ENCODE assay signal across 26 cellular contexts in genomic region chr2:42364653-42365052, GRCh38. TPM values are rescaled to one million over a fixed set of nuclear protein-coding genes. Genes with fewer than 3 reads are reported as not detected.
DNase-seq lines count a peak whose midpoint lies in the region; ATAC-seq, FAIRE-seq and TF ChIP-seq lines count a peak whose summit lies in the region.
"Had no signal": no experiment of that assay in that cellular context is flagged by ENCODE, and none has a peak within 500 bp of the region (broad histone marks: within the 10 kb centered on the region; RNA-seq: fewer than 3 reads in every experiment).

No MANE protein-coding gene starts in this region.

- TF ChIP-seq RAD21 in A549 (conservative IDR thresholded peaks at IDR 0.05 in 1 of 2, IDR thresholded peaks at IDR 0.05 in 1 of 2): no peak

- H3K27me3 Mint-ChIP-seq in nephron (ENCODE audit: low read depth): peaks cover 7% of the 10 kb centered on the region
- peaks cover 2% of the 10 kb centered on the region for H3K27me3 Mint-ChIP-seq in progenitor cell of endocrine pancreas
- H3K27me3 Mint-ChIP-seq: CD4-positive, alpha-beta T cell had no signal

- H3K27ac ChIP-seq in A549 (no peak overlapping the region), caudate nucleus (ENCODE audit: low read depth, low read length) (peak overlapping the region; percentile 60), transverse colon (no peak overlapping the region)
- H3K27ac ChIP-seq: 22Rv1; BLaER1 treated with 17β-estradiol and CSF1 and Interleukin-3, amounts not matched to agents 10 nM and 100 nM; GM23248 had no signal

- H3K9me3 Mint-ChIP-seq in nephron (no peaks in the 10 kb centered on the region), progenitor cell of endocrine pancreas (ENCODE audit: low read depth) (no peaks in the 10 kb centered on the region)
- H3K9me3 Mint-ChIP-seq: CD4-positive, alpha-beta T cell had no signal

- H3K36me3 Mint-ChIP-seq in nephron (ENCODE audit: low read depth) (no peaks in the 10 kb centered on the region), progenitor cell of endocrine pancreas (ENCODE audit: insufficient read depth) (no peaks in the 10 kb centered on the region)
- H3K36me3 Mint-ChIP-seq: CD14-positive monocyte had no signal

- H3K4me3 Mint-ChIP-seq in nephron (no peak overlapping the region), progenitor cell of endocrine pancreas (ENCODE audit: low read depth) (no peak overlapping the region)
- H3K4me3 Mint-ChIP-seq: CD14-positive monocyte; CD4-positive, alpha-beta T cell had no signal

- intact Hi-C loops in transverse colon (cut with DNase I; ENCODE audit: low total_unique reads): no loop called here

- FAIRE-seq in A549 (lab: Jason Lieb, UNC): no peak
- FAIRE-seq: A204.1, GM12891, GM18507, H1 had no signal

- CTCF ChIA-PET in A549 (lab: Yijun Ruan, JAX): no interaction called here

- in situ Hi-C loops in transverse colon (cut with MboI; ENCODE audit: low pct_ligation_motif_present in 1 of 4, low pct_unique_long_range_greater_than_20kb in 1 of 4, low sequenced_read_pairs in 3 of 4): loop anchor here in 2 of 4 donors (25.0 kb wide), 2 partner anchors 277 to 502 kb away; no protein-coding TSS in a partner anchor

- no peak for DNase-seq in A549 (ENCODE audit: low read depth in 1 of 2, low spot score in 1 of 2)
- DNase-seq in caudate nucleus (lab: John Stamatoyannopoulos, UW): peak in 1 of 61 donors; percentile 19
- DNase-seq in progenitor cell of endocrine pancreas (ENCODE audit: low spot score, unreplicated experiment): no peak
- no peak for DNase-seq in transverse colon
- no peak for DNase-seq in OCI-M2 (lab: John Stamatoyannopoulos, UW; ENCODE audit: unreplicated experiment)
- DNase-seq: ACHN; AML-193; BE2C; Calu3; CD4-positive, alpha-beta T cell; COR-L47; DMS53; DMS79 treated with DMSO at 0.1 percent for 48 hours; GF-D8; GM23248; H7; HCEC 1CT had no signal

- TF ChIP-seq EP300 in A549 (IDR thresholded peaks at IDR 0.05): no peak
- TF ChIP-seq EP300 in transverse colon (IDR thresholded peaks at IDR 0.05; ENCODE audit: low read depth): no peak

- WGBS in A549 (ENCODE audit: missing lambda C conversion rate): 72% methylated on average over 3 of the region's 3 CpGs
- WGBS in transverse colon (ENCODE audit: low coverage in 1 of 2), 2 donors: 60% methylated on average over 3 of the region's 3 CpGs; no CpG with 5 or more reads in 1 of the 2 donors

- TF ChIP-seq POLR2A in A549 (IDR thresholded peaks at IDR 0.05; ENCODE audit: low read length): no peak
- no peak for TF ChIP-seq POLR2A in transverse colon (IDR thresholded peaks at IDR 0.05)

- H3K4me3 ChIP-seq in A549 (no peak overlapping the region), transverse colon (no peak overlapping the region)
- H3K4me3 ChIP-seq: BLaER1 treated with 17β-estradiol and CSF1 and Interleukin-3, amounts not matched to agents 10 nM and 100 nM; GM23248 had no signal

- no peaks in the 10 kb centered on the region for H3K36me3 ChIP-seq in transverse colon
- H3K36me3 ChIP-seq: BE2C; BLaER1 treated with 17β-estradiol and CSF1 and Interleukin-3, amounts not matched to agents 10 nM and 100 nM had no signal

- no peaks in the 10 kb centered on the region for H3K27me3 ChIP-seq in transverse colon
- H3K27me3 ChIP-seq: BE2C; BLaER1 treated with 17β-estradiol and CSF1 and Interleukin-3, amounts not matched to agents 10 nM and 100 nM had no signal

- H3K4me1 ChIP-seq in A549 (peaks cover 19% of the 10 kb centered on the region), transverse colon (peaks cover 6 to 48% (median 14%) of the 10 kb centered on the region in 4 donors)

- no peak for ATAC-seq in A549
- ATAC-seq in GM21390 (IDR thresholded peaks at IDR 0.05; ENCODE audit: unreplicated experiment): no peak

- H3K9me3 ChIP-seq in A549: no peaks in the 10 kb centered on the region
- no peaks in the 10 kb centered on the region for H3K9me3 ChIP-seq in transverse colon
- H3K9me3 ChIP-seq: BE2C; BLaER1 treated with 17β-estradiol and CSF1 and Interleukin-3, amounts not matched to agents 10 nM and 100 nM had no signal

- TF ChIP-seq CTCF in A549 (IDR thresholded peaks at IDR 0.05) (no peak), nephron (IDR thresholded peaks at IDR 0.05; ENCODE audit: unreplicated experiment in 3 of 3) (no peak), progenitor cell of endocrine pancreas (IDR thresholded peaks at IDR 0.05; ENCODE audit: unreplicated experiment) (no peak), transverse colon (IDR thresholded peaks at IDR 0.05) (no peak)

- H3K27ac Mint-ChIP-seq in nephron (peak overlapping the region in 2 of 3 experiments; percentile 37 to 39), progenitor cell of endocrine pancreas (peak overlapping the region; percentile 37)
- H3K27ac Mint-ChIP-seq: CD14-positive monocyte; CD4-positive, alpha-beta T cell had no signal

- H3K4me2 ChIP-seq in A549: no peak overlapping the region
- H3K4me2 ChIP-seq: BLaER1 treated with 17β-estradiol and CSF1 and Interleukin-3, amounts not matched to agents 10 nM and 100 nM had no signal

- H3K4me1 Mint-ChIP-seq in nephron: peaks cover 30% of the 10 kb centered on the region
- H3K4me1 Mint-ChIP-seq in progenitor cell of endocrine pancreas (ENCODE audit: low read depth): peaks cover 28% of the 10 kb centered on the region

- POLR2A ChIA-PET in A549 (lab: Yijun Ruan, JAX): no interaction called here

TF ChIP-seq in A549, 52 proteins besides CTCF, POLR2A, EP300 and RAD21:
- TF ChIP-seq, protein P1, sequence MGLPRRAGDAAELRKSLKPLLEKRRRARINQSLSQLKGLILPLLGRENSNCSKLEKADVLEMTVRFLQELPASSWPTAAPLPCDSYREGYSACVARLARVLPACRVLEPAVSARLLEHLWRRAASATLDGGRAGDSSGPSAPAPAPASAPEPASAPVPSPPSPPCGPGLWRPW (IDR thresholded peaks at IDR 0.05): no peak
- TF ChIP-seq SREBF2 (IDR thresholded peaks at IDR 0.05) (no peak), FOSL2 (IDR thresholded peaks at IDR 0.05) (no peak), FOSL2 (CRISPR knock-in tag; IDR thresholded peaks at IDR 0.05) (peak; percentile 57; the same call in 1 of the 2 replicates)

RNA-seq across cellular contexts. Expression of gene COX7A2L, which starts 3.6 kb away (rescaled TPM):
- polyA plus RNA-seq in A549 (2011; rRNA removed): 219 and 258 TPM in 2 replicates
- 80.0 and 83.8 TPM in 2 replicates for polyA plus RNA-seq in A549 (2012; cell fraction: cytosol; rRNA removed)
- 29.7 and 52.2 TPM in 2 replicates for polyA plus RNA-seq in A549 (2012; cell fraction: nucleus; rRNA removed)
- 126 to 130 TPM (median 127 TPM) in 3 replicates for polyA plus RNA-seq in A549 (2017; fragmentation: RNase III; extraction: RNeasy Plus Mini Kit Qiagen cat#74134 plus additional on column Dnase treatment)
- 83.2 and 85.8 TPM in 2 replicates for polyA minus RNA-seq in A549 (2011; rRNA and poly(A)+ RNA removed)
- total RNA-seq in progenitor cell of endocrine pancreas: 84.3 and 85.7 TPM in 2 replicates
- total RNA-seq in transverse colon: 100 to 1,000 TPM in 3 of 4 donors, 10 to 100 TPM in 1; 12.3 to 180 (median 152) TPM
